1 cellular context compared by ENCODE assay signal in the genomic region with DNA sequence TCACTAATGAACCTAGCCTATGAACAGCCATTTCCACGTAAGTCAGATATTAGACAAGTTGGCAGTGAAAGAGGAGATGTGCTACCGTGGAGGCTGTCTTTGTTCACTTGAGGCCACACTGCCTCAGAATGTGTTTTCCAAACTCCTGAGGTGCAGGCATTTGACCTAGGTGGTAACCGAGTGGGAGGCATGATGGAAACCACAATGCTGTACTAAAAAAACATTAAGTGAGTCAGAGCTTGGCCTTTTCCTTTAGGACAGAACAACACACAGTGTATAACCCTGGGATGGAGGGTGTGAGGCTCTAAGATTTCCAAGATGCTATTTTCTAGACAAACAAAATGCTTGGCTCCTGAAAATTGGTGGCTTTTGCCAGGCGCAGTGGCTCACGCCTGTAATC.
TF ChIP-seq lines count a peak whose summit lies in the region.

No MANE protein-coding gene starts in this region.

TF ChIP-seq in HCT116, 20 proteins besides CTCF, POLR2A, EP300 and RAD21 (continued from another document):
- TF ChIP-seq YY1 (IDR thresholded peaks at IDR 0.05; ENCODE audit: extremely low read depth, insufficient replicate concordance, low read depth, low read length) (no peak), CEBPB (IDR thresholded peaks at IDR 0.05; ENCODE audit: low read depth) (no peak), EZH2 (IDR thresholded peaks at IDR 0.05) (no peak), EGR1 (IDR thresholded peaks at IDR 0.05; ENCODE audit: low read depth) (no peak), CBX3 (IDR thresholded peaks at IDR 0.05; ENCODE audit: low read depth) (no peak), SRF (IDR thresholded peaks at IDR 0.05; ENCODE audit: low read depth) (no peak)
- TF ChIP-seq, protein P1, sequence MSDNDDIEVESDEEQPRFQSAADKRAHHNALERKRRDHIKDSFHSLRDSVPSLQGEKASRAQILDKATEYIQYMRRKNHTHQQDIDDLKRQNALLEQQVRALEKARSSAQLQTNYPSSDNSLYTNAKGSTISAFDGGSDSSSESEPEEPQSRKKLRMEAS (IDR thresholded peaks at IDR 0.05): no peak
